ENCODE assay signal across 1 cellular context in the genomic region with DNA sequence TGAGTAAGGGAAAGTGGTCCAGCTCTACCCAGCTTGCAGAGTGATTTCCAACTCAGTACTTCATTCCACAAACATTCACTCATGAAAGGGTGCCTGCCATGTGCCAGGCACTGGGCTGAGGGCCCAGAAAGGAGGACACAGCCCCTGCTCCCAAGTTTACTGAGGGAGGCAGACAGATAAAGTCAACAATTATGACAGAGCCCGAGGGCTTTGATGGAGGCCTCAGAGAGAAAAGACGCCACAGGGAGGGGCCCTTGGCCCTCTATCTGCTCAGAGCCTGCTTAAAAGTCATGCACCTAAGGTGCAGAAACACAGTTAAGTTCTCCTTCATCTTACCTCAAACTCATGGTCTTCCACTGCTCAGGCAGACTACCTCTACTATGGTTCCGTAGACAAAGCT.
TF ChIP-seq lines count a peak whose summit lies in the region.

No MANE protein-coding gene starts in this region.

TF ChIP-seq in K562, 482 proteins besides CTCF, POLR2A, EP300 and RAD21:
- 0 out of 4 replicates have a peak, but pooled peaks of 1 of the 2 experiments have one; percentile 17 for TF ChIP-seq MAZ (CRISPR knock-in tag; conservative IDR thresholded peaks at IDR 0.05 in 1 of 2, IDR thresholded peaks at IDR 0.05 in 1 of 2)
